Comparison of ENCODE assay signal across 22 cellular contexts in genomic region chr2:138239902-138240595, GRCh38.
DNase-seq lines count a peak whose midpoint lies in the region; ATAC-seq, FAIRE-seq and TF ChIP-seq lines count a peak whose summit lies in the region.
"Had no signal": no experiment of that assay in that cellular context is flagged by ENCODE, and none has a peak within 500 bp of the region (broad histone marks: within the 10 kb centered on the region; RNA-seq: fewer than 3 reads in every experiment).

No MANE protein-coding gene starts in this region.

- H3K27me3 ChIP-seq in ACC112 (ENCODE audit: insufficient read depth, low read length) (no peaks in the 10 kb centered on the region), OCI-LY3 (ENCODE audit: low read depth, low read length) (no peaks in the 10 kb centered on the region), pancreas (no peaks in the 10 kb centered on the region)
- H3K27me3 ChIP-seq: gastroesophageal sphincter, spleen had no signal

- no peaks in the 10 kb centered on the region for H3K9me3 Mint-ChIP-seq in activated T-helper 17 cell treated with anti-CD3 and anti-CD28 coated beads, Interleukin-2, amount 50 U/mL, for 72 hours
- H3K9me3 Mint-ChIP-seq: activated naive CD8-positive, alpha-beta T cell treated with anti-CD3 and anti-CD28 coated beads, Interleukin-2, amount 10 ng/mL, durations not matched to agents 7 days and 5 days; activated T-cell treated with anti-CD3 and anti-CD28 coated beads, Interleukin-2, amount 50 U/mL, for 4 hours had no signal

- H3K4me1 ChIP-seq in ACC112 (ENCODE audit: control insufficient read depth, insufficient read depth, low read length, unreplicated experiment) (peaks cover 25% of the 10 kb centered on the region), OCI-LY3 (ENCODE audit: low read length) (peaks cover 38% of the 10 kb centered on the region), pancreas (peaks cover 0 to 5% (median 5%) of the 10 kb centered on the region in 3 donors)
- H3K4me1 ChIP-seq: parathyroid adenoma had no signal

- H3K27ac Mint-ChIP-seq in activated T-helper 17 cell treated with anti-CD3 and anti-CD28 coated beads, Interleukin-2, amount 50 U/mL, for 72 hours: no peak overlapping the region
- H3K27ac Mint-ChIP-seq: activated naive CD8-positive, alpha-beta T cell treated with anti-CD3 and anti-CD28 coated beads, Interleukin-2, amount 10 ng/mL, durations not matched to agents 7 days and 5 days; CD4-positive, alpha-beta memory T cell; T-cell had no signal

- DNase-seq in fibroblast of mammary gland (ENCODE audit: low read depth) (peak; percentile 80), pancreas (no peak), NCI-H187 (lab: John Stamatoyannopoulos, UW) (no peak), RWPE1 (ENCODE audit: low spot score) (no peak)
- DNase-seq: ACHN; activated CD4-positive, alpha-beta T cell treated with anti-CD3 and anti-CD28 coated beads, Interleukin-2, amount 50 U/mL, for 1 hour; activated naive CD8-positive, alpha-beta T cell treated with anti-CD3 and anti-CD28 coated beads, Interleukin-2, amount 10 ng/mL, durations not matched to agents 7 days and 5 days; activated T-cell treated with anti-CD3 and anti-CD28 coated beads, Interleukin-2, amount 50 U/mL, for 4 hours; CD4-positive, alpha-beta memory T cell; DMS79; Karpas-422; NCI-H1417; NCI-H2171 treated with DMSO at 0.1 percent for 48 hours; spleen; T-cell had no signal

- no peak overlapping the region for H3K9ac ChIP-seq in OCI-LY3 (ENCODE audit: low read length)
- H3K9ac ChIP-seq: parathyroid adenoma had no signal

- H3K36me3 Mint-ChIP-seq in activated T-helper 17 cell treated with anti-CD3 and anti-CD28 coated beads, Interleukin-2, amount 50 U/mL, for 72 hours (ENCODE audit: low read depth): no peaks in the 10 kb centered on the region
- H3K36me3 Mint-ChIP-seq: activated naive CD8-positive, alpha-beta T cell treated with anti-CD3 and anti-CD28 coated beads, Interleukin-2, amount 10 ng/mL, durations not matched to agents 7 days and 5 days; CD4-positive, alpha-beta memory T cell; T-cell had no signal

- ATAC-seq in pancreas: peak in 1 of 4 donors; percentile 44
- ATAC-seq in GM18873 (IDR thresholded peaks at IDR 0.05; ENCODE audit: low FRiP score, unreplicated experiment): no peak
- ATAC-seq in activated T-helper 17 cell treated with anti-CD3 and anti-CD28 coated beads, Interleukin-2, amount 50 U/mL, for 72 hours (replicated peaks): no peak
- ATAC-seq: activated T-cell treated with anti-CD3 and anti-CD28 coated beads, Interleukin-2, amount 50 U/mL, for 4 hours; gastroesophageal sphincter; T-cell had no signal

- TF ChIP-seq CTCF in OCI-LY3 (IDR thresholded peaks at IDR 0.05; ENCODE audit: low read depth, low read length) (no peak), fibroblast of mammary gland (conservative IDR thresholded peaks at IDR 0.05; ENCODE audit: control insufficient read depth, insufficient read depth, low read depth, low read length) (no peak), pancreas (IDR thresholded peaks at IDR 0.05) (no peak), RWPE1 (conservative IDR thresholded peaks at IDR 0.05; ENCODE audit: low read depth) (no peak)

- CTCF ChIA-PET in RWPE1 (lab: Yijun Ruan, JAX): no interaction called here

- H4K20me1 ChIP-seq in OCI-LY3 (ENCODE audit: insufficient read depth, low read length): no peaks in the 10 kb centered on the region

- intact Hi-C loops in pancreas (cut with DNase I): no loop called here

- no peak overlapping the region for H3K4me3 Mint-ChIP-seq in activated T-helper 17 cell treated with anti-CD3 and anti-CD28 coated beads, Interleukin-2, amount 50 U/mL, for 72 hours
- H3K4me3 Mint-ChIP-seq: activated naive CD8-positive, alpha-beta T cell treated with anti-CD3 and anti-CD28 coated beads, Interleukin-2, amount 10 ng/mL, durations not matched to agents 7 days and 5 days; activated T-cell treated with anti-CD3 and anti-CD28 coated beads, Interleukin-2, amount 50 U/mL, for 4 hours; CD4-positive, alpha-beta memory T cell; T-cell had no signal

- POLR2A ChIA-PET in RWPE1 (lab: Yijun Ruan, JAX; ENCODE audit: low non-redundant PET): no interaction called here

- 84 to 87% methylated on average over 3 of the region's 3 CpGs for WGBS in pancreas, 2 donors

- no peaks in the 10 kb centered on the region for H3K36me3 ChIP-seq in ACC112 (ENCODE audit: insufficient read depth, low read length)
- no peaks in the 10 kb centered on the region for H3K36me3 ChIP-seq in OCI-LY3 (replicated peaks; ENCODE audit: low read depth, low read length)
- no peaks in the 10 kb centered on the region for H3K36me3 ChIP-seq in pancreas
- H3K36me3 ChIP-seq: gastroesophageal sphincter, spleen had no signal

- H3K27ac ChIP-seq in ACC112 (ENCODE audit: low read depth, low read length): peak overlapping the region; percentile 44
- no peak overlapping the region for H3K27ac ChIP-seq in OCI-LY3 (ENCODE audit: low read length)
- H3K27ac ChIP-seq in pancreas: no peak overlapping the region
- H3K27ac ChIP-seq in RWPE1: no peak overlapping the region
- H3K27ac ChIP-seq: gastroesophageal sphincter, parathyroid adenoma, spleen had no signal

- H3K79me2 ChIP-seq in ACC112 (ENCODE audit: control insufficient read depth, insufficient read depth, low read length, unreplicated experiment) (no peaks in the 10 kb centered on the region), OCI-LY3 (ENCODE audit: low read length) (no peaks in the 10 kb centered on the region)
- H3K79me2 ChIP-seq: parathyroid adenoma had no signal

- H2AFZ ChIP-seq in ACC112 (ENCODE audit: low read length, unreplicated experiment) (no peak overlapping the region), OCI-LY3 (ENCODE audit: low read depth, low read length) (no peak overlapping the region)
- H2AFZ ChIP-seq: parathyroid adenoma had no signal

- H3K9me3 ChIP-seq in OCI-LY3 (ENCODE audit: insufficient read depth, low read length) (no peaks in the 10 kb centered on the region), pancreas (no peaks in the 10 kb centered on the region)
- H3K9me3 ChIP-seq: gastroesophageal sphincter, spleen had no signal

- H3K27me3 Mint-ChIP-seq in activated T-helper 17 cell treated with anti-CD3 and anti-CD28 coated beads, Interleukin-2, amount 50 U/mL, for 72 hours: no peaks in the 10 kb centered on the region
- H3K27me3 Mint-ChIP-seq: activated naive CD8-positive, alpha-beta T cell treated with anti-CD3 and anti-CD28 coated beads, Interleukin-2, amount 10 ng/mL, durations not matched to agents 7 days and 5 days; T-cell had no signal

- H3K4me1 Mint-ChIP-seq in activated T-helper 17 cell treated with anti-CD3 and anti-CD28 coated beads, Interleukin-2, amount 50 U/mL, for 72 hours: no peaks in the 10 kb centered on the region
- H3K4me1 Mint-ChIP-seq: activated naive CD8-positive, alpha-beta T cell treated with anti-CD3 and anti-CD28 coated beads, Interleukin-2, amount 10 ng/mL, durations not matched to agents 7 days and 5 days; CD4-positive, alpha-beta memory T cell; T-cell had no signal

- FAIRE-seq in pancreas (lab: Jason Lieb, UNC): peak; percentile 66
- FAIRE-seq: GM18507 had no signal

- H3K4me2 ChIP-seq in OCI-LY3 (ENCODE audit: low read length): peak overlapping the region; percentile 31; the same call in 1 of the 2 replicates

- peak overlapping the region; percentile 12; the same call in 1 of the 2 replicates for H3K4me3 ChIP-seq in ACC112 (ENCODE audit: low read depth, low read length)
- H3K4me3 ChIP-seq in OCI-LY3 (ENCODE audit: low read length): no peak overlapping the region
- H3K4me3 ChIP-seq in fibroblast of mammary gland (ENCODE audit: control insufficient read depth, low read depth, low read length): no peak overlapping the region
- no peak overlapping the region for H3K4me3 ChIP-seq in pancreas
- H3K4me3 ChIP-seq: gastroesophageal sphincter, spleen had no signal
